In the genomic region with DNA sequence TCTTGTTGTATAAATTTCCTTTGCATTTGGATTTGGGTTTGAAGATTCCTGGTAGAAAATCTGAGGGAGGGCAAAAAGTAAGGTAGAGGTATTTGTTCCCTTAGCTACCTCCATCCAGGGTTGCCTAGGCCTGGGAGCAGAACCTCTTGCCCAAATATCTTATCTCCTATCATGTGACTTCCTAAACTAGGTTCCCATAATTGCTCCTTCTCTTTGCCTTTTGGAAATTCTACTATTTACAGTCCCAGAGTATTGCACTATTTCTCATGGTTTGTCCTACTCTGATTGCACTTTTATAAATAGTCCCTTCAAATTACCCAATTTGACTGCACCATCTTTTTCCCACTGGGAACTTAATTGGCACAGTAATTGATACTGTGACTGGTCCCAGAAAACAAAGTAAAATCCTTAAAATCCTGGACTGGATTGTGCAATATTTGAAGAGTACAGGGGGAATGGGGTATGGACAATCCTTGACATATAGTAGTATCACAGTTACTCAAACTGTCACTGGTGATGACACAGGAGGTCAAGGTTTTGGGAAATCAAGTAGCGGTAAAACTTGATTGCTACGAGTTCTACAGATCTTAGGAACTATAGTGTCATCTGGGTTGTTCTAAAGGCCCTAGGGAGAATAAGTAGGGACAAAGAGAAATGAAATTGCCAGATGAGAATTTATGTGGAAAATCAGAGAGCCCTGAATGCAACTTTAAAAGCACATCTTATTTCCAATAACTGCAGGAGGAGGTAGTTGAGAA, we compare ENCODE assay signal across 18 cellular contexts. TPM values are rescaled to one million over a fixed set of nuclear protein-coding genes. Genes with fewer than 3 reads are reported as not detected.
"Had no signal": no experiment of that assay in that cellular context is flagged by ENCODE, and none has a peak within 500 bp of the region (broad histone marks: within the 10 kb centered on the region; RNA-seq: fewer than 3 reads in every experiment).

No MANE protein-coding gene starts in this region.

- H3K27ac ChIP-seq: gastroesophageal sphincter, left lung, neutrophil, skin epidermis had no signal

- ATAC-seq: activated T-cell treated with anti-CD3 and anti-CD28 coated beads, Interleukin-2, amount 50 U/mL, for 72 hours; gastroesophageal sphincter; left lung; naive thymus-derived CD8-positive, alpha-beta T cell; T-helper 17 cell had no signal

- H3K27me3 ChIP-seq: gastroesophageal sphincter, left lung had no signal

- DNase-seq: activated CD4-positive, alpha-beta T cell treated with anti-CD3 and anti-CD28 coated beads, Interleukin-2, amount 10 ng/mL, durations not matched to agents 24 days and 14 days; activated CD4-positive, CD25-positive, alpha-beta regulatory T cell; activated CD8-positive, alpha-beta memory T cell treated with anti-CD3 and anti-CD28 coated beads, Interleukin-2, amount 50 U/mL, for 48 hours; activated naive CD8-positive, alpha-beta T cell treated with anti-CD3 and anti-CD28 coated beads for 36 hours; activated T-cell treated with anti-CD3 and anti-CD28 coated beads, Interleukin-2, amount 50 U/mL, for 72 hours; cerebellar nuclear complex; effector CD8-positive, alpha-beta T cell; islet precursor cell; left lung; naive thymus-derived CD8-positive, alpha-beta T cell; stimulated activated CD4-positive, alpha-beta T cell treated with anti-CD3 and anti-CD28 coated beads, Interleukin-4, amount 100 ng/mL, for 4 hours; stimulated activated CD8-positive, alpha-beta memory T cell treated with anti-CD3 and anti-CD28 coated beads, Interleukin-4, amount 100 ng/mL, for 48 hours; T-helper 17 cell had no signal

- H3K4me3 ChIP-seq: gastroesophageal sphincter, left lung, skin epidermis had no signal

- FAIRE-seq: endothelial cell of umbilical vein, TTC549 had no signal

- H3K4me1 ChIP-seq: gastroesophageal sphincter, left lung had no signal

- H3K9me3 ChIP-seq: left lung, neutrophil had no signal

- H3K36me3 ChIP-seq: gastroesophageal sphincter, left lung, neutrophil had no signal

RNA-seq across cellular contexts. Expression of a gene that starts 55.0 kb away (rescaled TPM):
- polyA plus RNA-seq: naive thymus-derived CD8-positive, alpha-beta T cell had no signal
